1 cellular context compared by ENCODE assay signal in the genomic region with DNA sequence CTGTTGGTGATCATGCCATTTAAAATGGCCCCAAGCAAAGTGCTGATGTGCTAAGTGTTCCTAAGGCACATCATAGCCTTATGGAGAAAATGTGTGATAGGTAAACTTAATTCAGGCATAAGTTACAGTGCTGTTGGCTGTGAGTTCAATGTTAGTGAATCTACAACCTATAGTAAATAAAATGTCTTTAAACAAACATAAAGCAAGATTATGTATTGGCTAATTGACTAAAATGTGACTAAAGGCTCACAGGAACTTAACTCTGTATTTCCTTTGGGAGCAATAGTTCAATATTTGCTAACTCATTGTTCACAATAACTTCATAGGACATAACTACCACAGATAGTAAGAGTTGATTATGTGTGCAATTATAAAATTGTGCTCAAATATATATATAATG.
TF ChIP-seq lines count a peak whose summit lies in the region.

No MANE protein-coding gene starts in this region.

TF ChIP-seq in HepG2, 621 proteins besides CTCF, POLR2A, EP300 and RAD21 (continues in another document):
- TF ChIP-seq SOX13 (IDR thresholded peaks at IDR 0.05) (no peak), SOX13 (CRISPR knock-in tag; conservative IDR thresholded peaks at IDR 0.05 in 1 of 2, IDR thresholded peaks at IDR 0.05 in 1 of 2) (peak in 1 of 2 experiments; percentile 62; a peak in 2 of 4 replicates), CHD2 (IDR thresholded peaks at IDR 0.05; ENCODE audit: low read depth, low read length) (no peak), TBX3 (IDR thresholded peaks at IDR 0.05; ENCODE audit: borderline replicate concordance) (peak; percentile 60; the same call in 1 of the 2 replicates), MIXL1 (CRISPR knock-in tag; IDR thresholded peaks at IDR 0.05) (peak; percentile 78), ZNF431 (CRISPR knock-in tag; IDR thresholded peaks at IDR 0.05; ENCODE audit: borderline replicate concordance, low read depth) (no peak), ISL2 (CRISPR knock-in tag; IDR thresholded peaks at IDR 0.05) (0 out of 2 replicates have a peak, but pooled peaks have one; percentile 12), EEA1 (CRISPR knock-in tag; IDR thresholded peaks at IDR 0.05; ENCODE audit: borderline replicate concordance) (no peak), FOXA3 (CRISPR knock-in tag; IDR thresholded peaks at IDR 0.05) (peak; percentile 49), ZNF343 (CRISPR knock-in tag; IDR thresholded peaks at IDR 0.05) (no peak), TARDBP (CRISPR knock-in tag; IDR thresholded peaks at IDR 0.05) (0 out of 2 replicates have a peak, but pooled peaks have one; percentile 30), ZNF652 (CRISPR knock-in tag; IDR thresholded peaks at IDR 0.05; ENCODE audit: borderline replicate concordance, low read depth) (peak; percentile 49; the same call in 1 of the 2 replicates), SOX6 (IDR thresholded peaks at IDR 0.05) (no peak), SOX6 (CRISPR knock-in tag; IDR thresholded peaks at IDR 0.05) (peak; percentile 31; the same call in 1 of the 2 replicates), KMT2A (CRISPR knock-in tag; IDR thresholded peaks at IDR 0.05) (no peak), FOXP1 (IDR thresholded peaks at IDR 0.05) (no peak), FOXP1 (CRISPR knock-in tag; IDR thresholded peaks at IDR 0.05) (peak; percentile 54; the same call in 1 of the 2 replicates), RXRB (CRISPR knock-in tag; IDR thresholded peaks at IDR 0.05; ENCODE audit: borderline replicate concordance) (0 out of 2 replicates have a peak, but pooled peaks have one; percentile 21), SOX5 (CRISPR knock-in tag; IDR thresholded peaks at IDR 0.05; ENCODE audit: borderline replicate concordance) (peak; percentile 32; the same call in 1 of the 2 replicates), FOXA1 (IDR thresholded peaks at IDR 0.05) (peak; percentile 39; the same call in 1 of the 2 replicates), FOXA1 (CRISPR knock-in tag; IDR thresholded peaks at IDR 0.05) (no peak; the same call in 1 of the 2 replicates)
- TF ChIP-seq, protein P1, sequence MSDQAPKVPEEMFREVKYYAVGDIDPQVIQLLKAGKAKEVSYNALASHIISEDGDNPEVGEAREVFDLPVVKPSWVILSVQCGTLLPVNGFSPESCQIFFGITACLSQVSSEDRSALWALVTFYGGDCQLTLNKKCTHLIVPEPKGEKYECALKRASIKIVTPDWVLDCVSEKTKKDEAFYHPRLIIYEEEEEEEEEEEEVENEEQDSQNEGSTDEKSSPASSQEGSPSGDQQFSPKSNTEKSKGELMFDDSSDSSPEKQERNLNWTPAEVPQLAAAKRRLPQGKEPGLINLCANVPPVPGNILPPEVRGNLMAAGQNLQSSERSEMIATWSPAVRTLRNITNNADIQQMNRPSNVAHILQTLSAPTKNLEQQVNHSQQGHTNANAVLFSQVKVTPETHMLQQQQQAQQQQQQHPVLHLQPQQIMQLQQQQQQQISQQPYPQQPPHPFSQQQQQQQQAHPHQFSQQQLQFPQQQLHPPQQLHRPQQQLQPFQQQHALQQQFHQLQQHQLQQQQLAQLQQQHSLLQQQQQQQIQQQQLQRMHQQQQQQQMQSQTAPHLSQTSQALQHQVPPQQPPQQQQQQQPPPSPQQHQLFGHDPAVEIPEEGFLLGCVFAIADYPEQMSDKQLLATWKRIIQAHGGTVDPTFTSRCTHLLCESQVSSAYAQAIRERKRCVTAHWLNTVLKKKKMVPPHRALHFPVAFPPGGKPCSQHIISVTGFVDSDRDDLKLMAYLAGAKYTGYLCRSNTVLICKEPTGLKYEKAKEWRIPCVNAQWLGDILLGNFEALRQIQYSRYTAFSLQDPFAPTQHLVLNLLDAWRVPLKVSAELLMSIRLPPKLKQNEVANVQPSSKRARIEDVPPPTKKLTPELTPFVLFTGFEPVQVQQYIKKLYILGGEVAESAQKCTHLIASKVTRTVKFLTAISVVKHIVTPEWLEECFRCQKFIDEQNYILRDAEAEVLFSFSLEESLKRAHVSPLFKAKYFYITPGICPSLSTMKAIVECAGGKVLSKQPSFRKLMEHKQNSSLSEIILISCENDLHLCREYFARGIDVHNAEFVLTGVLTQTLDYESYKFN (CRISPR knock-in tag; conservative IDR thresholded peaks at IDR 0.05) = 0 out of 2 replicates have a peak, but pooled peaks have one; percentile 25
- TF ChIP-seq, protein P2, sequence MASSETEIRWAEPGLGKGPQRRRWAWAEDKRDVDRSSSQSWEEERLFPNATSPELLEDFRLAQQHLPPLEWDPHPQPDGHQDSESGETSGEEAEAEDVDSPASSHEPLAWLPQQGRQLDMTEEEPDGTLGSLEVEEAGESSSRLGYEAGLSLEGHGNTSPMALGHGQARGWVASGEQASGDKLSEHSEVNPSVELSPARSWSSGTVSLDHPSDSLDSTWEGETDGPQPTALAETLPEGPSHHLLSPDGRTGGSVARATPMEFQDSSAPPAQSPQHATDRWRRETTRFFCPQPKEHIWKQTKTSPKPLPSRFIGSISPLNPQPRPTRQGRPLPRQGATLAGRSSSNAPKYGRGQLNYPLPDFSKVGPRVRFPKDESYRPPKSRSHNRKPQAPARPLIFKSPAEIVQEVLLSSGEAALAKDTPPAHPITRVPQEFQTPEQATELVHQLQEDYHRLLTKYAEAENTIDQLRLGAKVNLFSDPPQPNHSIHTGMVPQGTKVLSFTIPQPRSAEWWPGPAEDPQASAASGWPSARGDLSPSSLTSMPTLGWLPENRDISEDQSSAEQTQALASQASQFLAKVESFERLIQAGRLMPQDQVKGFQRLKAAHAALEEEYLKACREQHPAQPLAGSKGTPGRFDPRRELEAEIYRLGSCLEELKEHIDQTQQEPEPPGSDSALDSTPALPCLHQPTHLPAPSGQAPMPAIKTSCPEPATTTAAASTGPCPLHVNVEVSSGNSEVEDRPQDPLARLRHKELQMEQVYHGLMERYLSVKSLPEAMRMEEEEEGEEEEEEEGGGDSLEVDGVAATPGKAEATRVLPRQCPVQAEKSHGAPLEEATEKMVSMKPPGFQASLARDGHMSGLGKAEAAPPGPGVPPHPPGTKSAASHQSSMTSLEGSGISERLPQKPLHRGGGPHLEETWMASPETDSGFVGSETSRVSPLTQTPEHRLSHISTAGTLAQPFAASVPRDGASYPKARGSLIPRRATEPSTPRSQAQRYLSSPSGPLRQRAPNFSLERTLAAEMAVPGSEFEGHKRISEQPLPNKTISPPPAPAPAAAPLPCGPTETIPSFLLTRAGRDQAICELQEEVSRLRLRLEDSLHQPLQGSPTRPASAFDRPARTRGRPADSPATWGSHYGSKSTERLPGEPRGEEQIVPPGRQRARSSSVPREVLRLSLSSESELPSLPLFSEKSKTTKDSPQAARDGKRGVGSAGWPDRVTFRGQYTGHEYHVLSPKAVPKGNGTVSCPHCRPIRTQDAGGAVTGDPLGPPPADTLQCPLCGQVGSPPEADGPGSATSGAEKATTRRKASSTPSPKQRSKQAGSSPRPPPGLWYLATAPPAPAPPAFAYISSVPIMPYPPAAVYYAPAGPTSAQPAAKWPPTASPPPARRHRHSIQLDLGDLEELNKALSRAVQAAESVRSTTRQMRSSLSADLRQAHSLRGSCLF (CRISPR knock-in tag; IDR thresholded peaks at IDR 0.05; ENCODE audit: borderline replicate concordance) = no peak
- TF ChIP-seq, protein P3, sequence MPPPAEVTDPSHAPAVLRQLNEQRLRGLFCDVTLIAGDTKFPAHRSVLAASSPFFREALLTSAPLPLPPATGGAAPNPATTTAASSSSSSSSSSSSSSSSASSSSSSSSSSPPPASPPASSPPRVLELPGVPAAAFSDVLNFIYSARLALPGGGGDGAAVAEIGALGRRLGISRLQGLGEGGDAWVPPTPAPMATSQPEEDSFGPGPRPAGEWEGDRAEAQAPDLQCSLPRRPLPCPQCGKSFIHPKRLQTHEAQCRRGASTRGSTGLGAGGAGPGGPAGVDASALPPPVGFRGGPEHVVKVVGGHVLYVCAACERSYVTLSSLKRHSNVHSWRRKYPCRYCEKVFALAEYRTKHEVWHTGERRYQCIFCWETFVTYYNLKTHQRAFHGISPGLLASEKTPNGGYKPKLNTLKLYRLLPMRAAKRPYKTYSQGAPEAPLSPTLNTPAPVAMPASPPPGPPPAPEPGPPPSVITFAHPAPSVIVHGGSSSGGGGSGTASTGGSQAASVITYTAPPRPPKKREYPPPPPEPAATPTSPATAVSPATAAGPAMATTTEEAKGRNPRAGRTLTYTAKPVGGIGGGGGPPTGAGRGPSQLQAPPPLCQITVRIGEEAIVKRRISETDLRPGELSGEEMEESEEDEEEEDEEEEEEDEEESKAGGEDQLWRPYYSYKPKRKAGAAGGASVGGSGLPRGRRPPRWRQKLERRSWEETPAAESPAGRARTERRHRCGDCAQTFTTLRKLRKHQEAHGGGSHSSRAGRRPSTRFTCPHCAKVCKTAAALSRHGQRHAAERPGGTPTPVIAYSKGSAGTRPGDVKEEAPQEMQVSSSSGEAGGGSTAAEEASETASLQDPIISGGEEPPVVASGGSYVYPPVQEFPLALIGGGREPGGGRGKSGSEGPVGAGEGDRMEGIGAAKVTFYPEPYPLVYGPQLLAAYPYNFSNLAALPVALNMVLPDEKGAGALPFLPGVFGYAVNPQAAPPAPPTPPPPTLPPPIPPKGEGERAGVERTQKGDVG (CRISPR knock-in tag; IDR thresholded peaks at IDR 0.05; ENCODE audit: borderline replicate concordance) = no peak
- TF ChIP-seq, protein P4, sequence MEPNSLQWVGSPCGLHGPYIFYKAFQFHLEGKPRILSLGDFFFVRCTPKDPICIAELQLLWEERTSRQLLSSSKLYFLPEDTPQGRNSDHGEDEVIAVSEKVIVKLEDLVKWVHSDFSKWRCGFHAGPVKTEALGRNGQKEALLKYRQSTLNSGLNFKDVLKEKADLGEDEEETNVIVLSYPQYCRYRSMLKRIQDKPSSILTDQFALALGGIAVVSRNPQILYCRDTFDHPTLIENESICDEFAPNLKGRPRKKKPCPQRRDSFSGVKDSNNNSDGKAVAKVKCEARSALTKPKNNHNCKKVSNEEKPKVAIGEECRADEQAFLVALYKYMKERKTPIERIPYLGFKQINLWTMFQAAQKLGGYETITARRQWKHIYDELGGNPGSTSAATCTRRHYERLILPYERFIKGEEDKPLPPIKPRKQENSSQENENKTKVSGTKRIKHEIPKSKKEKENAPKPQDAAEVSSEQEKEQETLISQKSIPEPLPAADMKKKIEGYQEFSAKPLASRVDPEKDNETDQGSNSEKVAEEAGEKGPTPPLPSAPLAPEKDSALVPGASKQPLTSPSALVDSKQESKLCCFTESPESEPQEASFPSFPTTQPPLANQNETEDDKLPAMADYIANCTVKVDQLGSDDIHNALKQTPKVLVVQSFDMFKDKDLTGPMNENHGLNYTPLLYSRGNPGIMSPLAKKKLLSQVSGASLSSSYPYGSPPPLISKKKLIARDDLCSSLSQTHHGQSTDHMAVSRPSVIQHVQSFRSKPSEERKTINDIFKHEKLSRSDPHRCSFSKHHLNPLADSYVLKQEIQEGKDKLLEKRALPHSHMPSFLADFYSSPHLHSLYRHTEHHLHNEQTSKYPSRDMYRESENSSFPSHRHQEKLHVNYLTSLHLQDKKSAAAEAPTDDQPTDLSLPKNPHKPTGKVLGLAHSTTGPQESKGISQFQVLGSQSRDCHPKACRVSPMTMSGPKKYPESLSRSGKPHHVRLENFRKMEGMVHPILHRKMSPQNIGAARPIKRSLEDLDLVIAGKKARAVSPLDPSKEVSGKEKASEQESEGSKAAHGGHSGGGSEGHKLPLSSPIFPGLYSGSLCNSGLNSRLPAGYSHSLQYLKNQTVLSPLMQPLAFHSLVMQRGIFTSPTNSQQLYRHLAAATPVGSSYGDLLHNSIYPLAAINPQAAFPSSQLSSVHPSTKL (CRISPR knock-in tag; IDR thresholded peaks at IDR 0.05) = peak; percentile 56
- TF ChIP-seq, protein P5, sequence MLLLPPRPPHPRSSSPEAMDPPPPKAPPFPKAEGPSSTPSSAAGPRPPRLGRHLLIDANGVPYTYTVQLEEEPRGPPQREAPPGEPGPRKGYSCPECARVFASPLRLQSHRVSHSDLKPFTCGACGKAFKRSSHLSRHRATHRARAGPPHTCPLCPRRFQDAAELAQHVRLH (CRISPR knock-in tag; IDR thresholded peaks at IDR 0.05; ENCODE audit: borderline replicate concordance, low read depth) = no peak
- TF ChIP-seq, protein P6, sequence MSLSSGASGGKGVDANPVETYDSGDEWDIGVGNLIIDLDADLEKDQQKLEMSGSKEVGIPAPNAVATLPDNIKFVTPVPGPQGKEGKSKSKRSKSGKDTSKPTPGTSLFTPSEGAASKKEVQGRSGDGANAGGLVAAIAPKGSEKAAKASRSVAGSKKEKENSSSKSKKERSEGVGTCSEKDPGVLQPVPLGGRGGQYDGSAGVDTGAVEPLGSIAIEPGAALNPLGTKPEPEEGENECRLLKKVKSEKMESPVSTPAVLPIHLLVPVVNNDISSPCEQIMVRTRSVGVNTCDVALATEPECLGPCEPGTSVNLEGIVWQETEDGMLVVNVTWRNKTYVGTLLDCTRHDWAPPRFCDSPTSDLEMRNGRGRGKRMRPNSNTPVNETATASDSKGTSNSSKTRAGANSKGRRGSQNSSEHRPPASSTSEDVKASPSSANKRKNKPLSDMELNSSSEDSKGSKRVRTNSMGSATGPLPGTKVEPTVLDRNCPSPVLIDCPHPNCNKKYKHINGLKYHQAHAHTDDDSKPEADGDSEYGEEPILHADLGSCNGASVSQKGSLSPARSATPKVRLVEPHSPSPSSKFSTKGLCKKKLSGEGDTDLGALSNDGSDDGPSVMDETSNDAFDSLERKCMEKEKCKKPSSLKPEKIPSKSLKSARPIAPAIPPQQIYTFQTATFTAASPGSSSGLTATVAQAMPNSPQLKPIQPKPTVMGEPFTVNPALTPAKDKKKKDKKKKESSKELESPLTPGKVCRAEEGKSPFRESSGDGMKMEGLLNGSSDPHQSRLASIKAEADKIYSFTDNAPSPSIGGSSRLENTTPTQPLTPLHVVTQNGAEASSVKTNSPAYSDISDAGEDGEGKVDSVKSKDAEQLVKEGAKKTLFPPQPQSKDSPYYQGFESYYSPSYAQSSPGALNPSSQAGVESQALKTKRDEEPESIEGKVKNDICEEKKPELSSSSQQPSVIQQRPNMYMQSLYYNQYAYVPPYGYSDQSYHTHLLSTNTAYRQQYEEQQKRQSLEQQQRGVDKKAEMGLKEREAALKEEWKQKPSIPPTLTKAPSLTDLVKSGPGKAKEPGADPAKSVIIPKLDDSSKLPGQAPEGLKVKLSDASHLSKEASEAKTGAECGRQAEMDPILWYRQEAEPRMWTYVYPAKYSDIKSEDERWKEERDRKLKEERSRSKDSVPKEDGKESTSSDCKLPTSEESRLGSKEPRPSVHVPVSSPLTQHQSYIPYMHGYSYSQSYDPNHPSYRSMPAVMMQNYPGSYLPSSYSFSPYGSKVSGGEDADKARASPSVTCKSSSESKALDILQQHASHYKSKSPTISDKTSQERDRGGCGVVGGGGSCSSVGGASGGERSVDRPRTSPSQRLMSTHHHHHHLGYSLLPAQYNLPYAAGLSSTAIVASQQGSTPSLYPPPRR (CRISPR knock-in tag; IDR thresholded peaks at IDR 0.05; ENCODE audit: borderline replicate concordance) = peak; percentile 69; the same call in 1 of the 2 replicates
- TF ChIP-seq, protein P7, sequence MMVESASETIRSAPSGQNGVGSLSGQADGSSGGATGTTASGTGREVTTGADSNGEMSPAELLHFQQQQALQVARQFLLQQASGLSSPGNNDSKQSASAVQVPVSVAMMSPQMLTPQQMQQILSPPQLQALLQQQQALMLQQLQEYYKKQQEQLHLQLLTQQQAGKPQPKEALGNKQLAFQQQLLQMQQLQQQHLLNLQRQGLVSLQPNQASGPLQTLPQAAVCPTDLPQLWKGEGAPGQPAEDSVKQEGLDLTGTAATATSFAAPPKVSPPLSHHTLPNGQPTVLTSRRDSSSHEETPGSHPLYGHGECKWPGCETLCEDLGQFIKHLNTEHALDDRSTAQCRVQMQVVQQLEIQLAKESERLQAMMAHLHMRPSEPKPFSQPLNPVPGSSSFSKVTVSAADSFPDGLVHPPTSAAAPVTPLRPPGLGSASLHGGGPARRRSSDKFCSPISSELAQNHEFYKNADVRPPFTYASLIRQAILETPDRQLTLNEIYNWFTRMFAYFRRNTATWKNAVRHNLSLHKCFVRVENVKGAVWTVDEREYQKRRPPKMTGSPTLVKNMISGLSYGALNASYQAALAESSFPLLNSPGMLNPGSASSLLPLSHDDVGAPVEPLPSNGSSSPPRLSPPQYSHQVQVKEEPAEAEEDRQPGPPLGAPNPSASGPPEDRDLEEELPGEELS (CRISPR knock-in tag; IDR thresholded peaks at IDR 0.05) = 0 out of 2 replicates have a peak, but pooled peaks have one; percentile 28
